ENCODE assay signal across 16 cellular contexts in genomic region chr7:47452295-47452694, GRCh38.
DNase-seq lines count a peak whose midpoint lies in the region; TF ChIP-seq lines count a peak whose summit lies in the region.
"Had no signal": no experiment of that assay in that cellular context is flagged by ENCODE, and none has a peak within 500 bp of the region (broad histone marks: within the 10 kb centered on the region; RNA-seq: fewer than 3 reads in every experiment).

No MANE protein-coding gene starts in this region.

- DNase-seq in DMS53 (lab: John Stamatoyannopoulos, UW) (peak; percentile 53), DMS53 treated with DMSO at 0.1 percent for 48 hours (lab: John Stamatoyannopoulos, UW; ENCODE audit: unreplicated experiment) (no peak), transverse colon (no peak), GM13977 (ENCODE audit: low spot score) (no peak), NCI-H82 (lab: John Stamatoyannopoulos, UW) (no peak)
- no peak for DNase-seq in activated CD8-positive, alpha-beta memory T cell treated with anti-CD3 and anti-CD28 coated beads, Interleukin-2, amount 50 U/mL, for 4 hours
- DNase-seq: 8988T; activated CD4-positive, alpha-beta T cell treated with anti-CD3 and anti-CD28 coated beads for 4 hours; Calu3; H7; natural killer cell; NCI-H1105 treated with DMSO at 0.1 percent for 48 hours; stimulated activated CD4-positive, alpha-beta T cell treated with anti-CD3 and anti-CD28 coated beads, Interleukin-2, amount 100 ng/mL, for 24 hours; stimulated activated naive CD8-positive, alpha-beta T cell treated with anti-CD3 and anti-CD28 coated beads, Interleukin-15, amount 100 ng/mL, for 72 hours had no signal

- no peaks in the 10 kb centered on the region for H3K27me3 ChIP-seq in transverse colon

- no peaks in the 10 kb centered on the region for H3K9me3 Mint-ChIP-seq in dendritic cell treated with granulocyte-macrophage colony-stimulating factor and Interleukin-4, amounts not matched to agents 40 ng/mL and 50 ng/mL, for 4 days
- H3K9me3 Mint-ChIP-seq in nephron, result no peaks in the 10 kb centered on the region
- H3K9me3 Mint-ChIP-seq: natural killer cell; stimulated activated naive CD8-positive, alpha-beta T cell treated with anti-CD3 and anti-CD28 coated beads, Interleukin-15, amount 100 ng/mL, for 72 hours had no signal

- H3K27me3 Mint-ChIP-seq in dendritic cell treated with granulocyte-macrophage colony-stimulating factor and Interleukin-4, amounts not matched to agents 40 ng/mL and 50 ng/mL, for 4 days, result no peaks in the 10 kb centered on the region
- H3K27me3 Mint-ChIP-seq in nephron (ENCODE audit: low read depth), result peaks cover 6% of the 10 kb centered on the region

- WGBS in transverse colon (ENCODE audit: low coverage in 1 of 2), 2 donors, result 55 to 68% methylated on average over 3 of the region's 3 CpGs

- no peak overlapping the region for H3K4me3 ChIP-seq in transverse colon

- H3K4me1 ChIP-seq in transverse colon, result peaks cover 31 to 45% (median 38%) of the 10 kb centered on the region in 4 donors

- H3K9me3 ChIP-seq in transverse colon, result no peaks in the 10 kb centered on the region

- H3K4me3 Mint-ChIP-seq in dendritic cell treated with granulocyte-macrophage colony-stimulating factor and Interleukin-4, amounts not matched to agents 40 ng/mL and 50 ng/mL, for 4 days, result no peak overlapping the region
- peak overlapping the region in 1 of 3 experiments; percentile 42 for H3K4me3 Mint-ChIP-seq in nephron
- H3K4me3 Mint-ChIP-seq: natural killer cell; stimulated activated naive CD8-positive, alpha-beta T cell treated with anti-CD3 and anti-CD28 coated beads, Interleukin-15, amount 100 ng/mL, for 72 hours had no signal

- intact Hi-C loops in dendritic cell treated with granulocyte-macrophage colony-stimulating factor and Interleukin-4, amounts not matched to agents 40 ng/mL and 50 ng/mL, for 4 days (cut with micrococcal nuclease), result no loop called here
- intact Hi-C loops in transverse colon (cut with DNase I; ENCODE audit: low total_unique reads), result no loop called here

- no peak for TF ChIP-seq EP300 in transverse colon (IDR thresholded peaks at IDR 0.05; ENCODE audit: low read depth)

- in situ Hi-C loops in transverse colon (cut with MboI; ENCODE audit: low pct_ligation_motif_present in 1 of 4, low pct_unique_long_range_greater_than_20kb in 1 of 4, low sequenced_read_pairs in 3 of 4), result loop anchor here in 1 of 4 donors (25.0 kb wide), 1 partner anchor 135 kb away; the partner anchor contains the start of gene TNS3
- in situ Hi-C loops in GM13977 (cut with MboI; ENCODE audit: low pct_unique_long_range_greater_than_20kb, low sequenced_read_pairs, unreplicated experiment), result no loop called here

- H3K36me3 ChIP-seq in transverse colon, result no peaks in the 10 kb centered on the region

- H3K27ac Mint-ChIP-seq in dendritic cell treated with granulocyte-macrophage colony-stimulating factor and Interleukin-4, amounts not matched to agents 40 ng/mL and 50 ng/mL, for 4 days, result peak overlapping the region; percentile 82
- H3K27ac Mint-ChIP-seq in nephron, result peak overlapping the region; percentile 78 to 86 (median 82)
- H3K27ac Mint-ChIP-seq: natural killer cell; stimulated activated naive CD8-positive, alpha-beta T cell treated with anti-CD3 and anti-CD28 coated beads, Interleukin-15, amount 100 ng/mL, for 72 hours had no signal

- peaks cover 70% of the 10 kb centered on the region for H3K36me3 Mint-ChIP-seq in dendritic cell treated with granulocyte-macrophage colony-stimulating factor and Interleukin-4, amounts not matched to agents 40 ng/mL and 50 ng/mL, for 4 days (ENCODE audit: low read depth)
- peaks cover 4% of the 10 kb centered on the region for H3K36me3 Mint-ChIP-seq in nephron (ENCODE audit: low read depth)
- H3K36me3 Mint-ChIP-seq: natural killer cell had no signal

- TF ChIP-seq CTCF in nephron (IDR thresholded peaks at IDR 0.05; ENCODE audit: unreplicated experiment in 3 of 3) (no peak), transverse colon (IDR thresholded peaks at IDR 0.05) (no peak), GM13977 (IDR thresholded peaks at IDR 0.05; ENCODE audit: extremely low read depth, insufficient read depth, missing control alignments) (no peak)

- peak overlapping the region; percentile 71 to 78 (median 72) for H3K27ac ChIP-seq in transverse colon

- TF ChIP-seq POLR2A in transverse colon (IDR thresholded peaks at IDR 0.05), result no peak

- peaks cover 43% of the 10 kb centered on the region for H3K4me1 Mint-ChIP-seq in dendritic cell treated with granulocyte-macrophage colony-stimulating factor and Interleukin-4, amounts not matched to agents 40 ng/mL and 50 ng/mL, for 4 days (ENCODE audit: low read depth)
- peaks cover 65% of the 10 kb centered on the region for H3K4me1 Mint-ChIP-seq in nephron
- H3K4me1 Mint-ChIP-seq: stimulated activated naive CD8-positive, alpha-beta T cell treated with anti-CD3 and anti-CD28 coated beads, Interleukin-15, amount 100 ng/mL, for 72 hours had no signal
